ENCODE assay signal across 8 cellular contexts in genomic region chr16:68470461-68471150, GRCh38. TPM values are rescaled to one million over a fixed set of nuclear protein-coding genes. Genes with fewer than 3 reads are reported as not detected.
DNase-seq lines count a peak whose midpoint lies in the region; ATAC-seq, FAIRE-seq and TF ChIP-seq lines count a peak whose summit lies in the region.

No MANE protein-coding gene starts in this region.

- no peaks in the 10 kb centered on the region for H3K27me3 ChIP-seq in Loucy (ENCODE audit: insufficient read depth, low read length, poor library complexity, severe bottlenecking)
- peaks cover 3% of the 10 kb centered on the region for H3K27me3 ChIP-seq in bronchial epithelial cell (ENCODE audit: control insufficient read depth, insufficient read depth, low read length)

- no peak overlapping the region for H3K4me3 Mint-ChIP-seq in glutamatergic neuron (ENCODE audit: unreplicated experiment)

- H3K27ac Mint-ChIP-seq in glutamatergic neuron (ENCODE audit: unreplicated experiment): no peak overlapping the region

- H3K9me3 ChIP-seq in Loucy (ENCODE audit: insufficient read depth, low read depth, low read length): no peaks in the 10 kb centered on the region

- H3K27me3 Mint-ChIP-seq in glutamatergic neuron (ENCODE audit: unreplicated experiment): peaks cover 6% of the 10 kb centered on the region

- H3F3A ChIP-seq in Loucy (ENCODE audit: low read depth): no peaks in the 10 kb centered on the region

- no peak for TF ChIP-seq CTCF in Loucy (conservative IDR thresholded peaks at IDR 0.05; ENCODE audit: low read length)
- TF ChIP-seq CTCF in bronchial epithelial cell (IDR thresholded peaks at IDR 0.05; ENCODE audit: insufficient read depth, low read length, severe bottlenecking): no peak
- TF ChIP-seq CTCF in glutamatergic neuron (IDR thresholded peaks at IDR 0.05; ENCODE audit: partially characterized antibody, unreplicated experiment): no peak

- DNase-seq in bronchial epithelial cell (ENCODE audit: low read depth): no peak
- peak; percentile 90 for DNase-seq in pons (ENCODE audit: low spot score)
- no peak for DNase-seq in effector CD4-positive, alpha-beta T cell
- DNase-seq in D341Med (ENCODE audit: low spot score): no peak
- DNase-seq in glutamatergic neuron: no peak

- peak; percentile 58 for FAIRE-seq in bronchial epithelial cell (lab: Jason Lieb, UNC)

- no peaks in the 10 kb centered on the region for H3K79me2 ChIP-seq in Loucy (ENCODE audit: insufficient read depth, low read length)

- no peak overlapping the region for H3K9ac ChIP-seq in Loucy (ENCODE audit: low read depth, low read length, poor library complexity, severe bottlenecking)

- no peak overlapping the region; the same call in 1 of the 2 replicates for H2AFZ ChIP-seq in Loucy (ENCODE audit: low read length)

- H3K4me2 ChIP-seq in Loucy (ENCODE audit: low read depth, low read length, poor library complexity, severe bottlenecking): peak overlapping the region; percentile 7

- H3K4me3 ChIP-seq in Loucy (ENCODE audit: low read length, poor library complexity, severe bottlenecking) (no peak overlapping the region), bronchial epithelial cell (ENCODE audit: low read depth, low read length) (no peak overlapping the region)

- no peaks in the 10 kb centered on the region for H3K36me3 Mint-ChIP-seq in glutamatergic neuron (ENCODE audit: unreplicated experiment)

- H3K4me1 Mint-ChIP-seq in glutamatergic neuron (ENCODE audit: low read depth, unreplicated experiment): no peaks in the 10 kb centered on the region

- no peaks in the 10 kb centered on the region for H4K20me1 ChIP-seq in Loucy (ENCODE audit: insufficient read depth, low read length, poor library complexity, severe bottlenecking)

- no peaks in the 10 kb centered on the region for H3K9me2 ChIP-seq in Loucy (replicated peaks; ENCODE audit: low read depth, low read length)

- H3K4me1 ChIP-seq in Loucy (ENCODE audit: insufficient read depth, low read length, poor library complexity, severe bottlenecking): no peaks in the 10 kb centered on the region

- no peaks in the 10 kb centered on the region for H3K36me3 ChIP-seq in Loucy (ENCODE audit: insufficient read depth, low read length)
- H3K36me3 ChIP-seq in bronchial epithelial cell (ENCODE audit: control insufficient read depth, insufficient read depth, low read length): no peaks in the 10 kb centered on the region

- peak; percentile 93 for ATAC-seq in GM18517 (IDR thresholded peaks at IDR 0.05; ENCODE audit: unreplicated experiment)
- ATAC-seq in GM21723 (IDR thresholded peaks at IDR 0.05; ENCODE audit: unreplicated experiment): peak; percentile 89

- H3K9me3 Mint-ChIP-seq in glutamatergic neuron (ENCODE audit: unreplicated experiment): peaks cover 5% of the 10 kb centered on the region

RNA-seq across cellular contexts. Expression of gene SMPD3, which starts 22.3 kb away (rescaled TPM):
- total RNA-seq in bronchial epithelial cell (under 0.01 TPM in 1 of 2 replicates, not detected in the other), glutamatergic neuron (ENCODE audit: unreplicated experiment) (85.4 TPM)

Comparison
In these comparisons a context has a peak if more than half of its experiments do, and no peak if none do; other contexts are left out.
1. RNA of gene SMPD3, which starts 22.3 kb away (total RNA-seq): 85.4 TPM in glutamatergic neuron (single experiment); under 0.01 TPM in bronchial epithelial cell; every median in the first group is over 10 times any median in the second.